In genomic region chr1:20729990-20730689, GRCh38 we compare ENCODE assay signal across 11 cellular contexts. TPM values are rescaled to one million over a fixed set of nuclear protein-coding genes. Genes with fewer than 3 reads are reported as not detected.
DNase-seq lines count a peak whose midpoint lies in the region; ATAC-seq and TF ChIP-seq lines count a peak whose summit lies in the region.
"Had no signal": no experiment of that assay in that cellular context is flagged by ENCODE, and none has a peak within 500 bp of the region (broad histone marks: within the 10 kb centered on the region; RNA-seq: fewer than 3 reads in every experiment).

No MANE protein-coding gene starts in this region.

- POLR2A ChIA-PET in CD8-positive, alpha-beta T cell (lab: Charles Lee), result no interaction called here

- H3F3A ChIP-seq in neural cell (ENCODE audit: insufficient read depth, low read length, poor library complexity, severe bottlenecking), result no peaks in the 10 kb centered on the region

- H3K27me3 ChIP-seq in CD8-positive, alpha-beta T cell (ENCODE audit: insufficient read depth, low read length), result no peaks in the 10 kb centered on the region
- H3K27me3 ChIP-seq in H7 (ENCODE audit: control insufficient read depth, insufficient read depth, low read length) (peaks cover 53% of the 10 kb centered on the region), neural cell (ENCODE audit: insufficient read depth, low read depth, low read length) (peaks cover 11% of the 10 kb centered on the region)
- H3K27me3 ChIP-seq: foreskin keratinocyte had no signal

- no peaks in the 10 kb centered on the region for H3K9me3 ChIP-seq in CD8-positive, alpha-beta T cell (ENCODE audit: low read length)
- no peaks in the 10 kb centered on the region for H3K9me3 ChIP-seq in neural cell (ENCODE audit: low read length)
- H3K9me3 ChIP-seq: tibial artery had no signal

- H3K27ac Mint-ChIP-seq in CD8-positive, alpha-beta T cell, result no peak overlapping the region

- DNase-seq in CD8-positive, alpha-beta T cell, result peak in 1 of 7 experiments; percentile 40
- peak; percentile 69 for DNase-seq in H7
- peak; percentile 49 for DNase-seq in ecto neural progenitor cell (ENCODE audit: low spot score)
- no peak for DNase-seq in DMS153 treated with DMSO at 0.1 percent for 48 hours (lab: John Stamatoyannopoulos, UW; ENCODE audit: unreplicated experiment)
- DNase-seq: foreskin keratinocyte, NCI-H1436 treated with DMSO at 0.1 percent for 48 hours, tibial artery had no signal

- no peak overlapping the region for H3K9ac ChIP-seq in neural cell (ENCODE audit: low read length)

- TF ChIP-seq CTCF in CD8-positive, alpha-beta T cell (IDR thresholded peaks at IDR 0.05), result no peak
- TF ChIP-seq CTCF in neural cell (IDR thresholded peaks at IDR 0.05; ENCODE audit: poor library complexity, severe bottlenecking), result no peak

- no peak overlapping the region for H3K4me3 ChIP-seq in CD8-positive, alpha-beta T cell (ENCODE audit: low read depth, low read length)
- H3K4me3 ChIP-seq in H7 (ENCODE audit: insufficient read depth, low read depth, low read length), result peak overlapping the region; percentile 17; the same call in 1 of the 2 replicates
- H3K4me3 ChIP-seq in neural cell (ENCODE audit: low read length), result peak overlapping the region; percentile 71
- H3K4me3 ChIP-seq: tibial artery had no signal

- CTCF ChIA-PET in CD8-positive, alpha-beta T cell (lab: Charles Lee), result interaction anchor here (0.7 to 3.0 kb wide), 2 partner anchors 22 to 33 kb away, joined by 3 to 11 read pairs; no protein-coding TSS in a partner anchor

- no peak overlapping the region for H3K4me2 ChIP-seq in neural cell (ENCODE audit: low read length)

- H3K27me3 Mint-ChIP-seq in CD8-positive, alpha-beta T cell (ENCODE audit: low read depth), result peaks cover 21% of the 10 kb centered on the region

- H3K79me2 ChIP-seq in neural cell (replicated peaks; ENCODE audit: insufficient read depth, low read length), result no peaks in the 10 kb centered on the region

- H2AFZ ChIP-seq in neural cell (ENCODE audit: low read depth, low read length), result no peak overlapping the region

- peaks cover 23% of the 10 kb centered on the region for H3K4me1 Mint-ChIP-seq in CD8-positive, alpha-beta T cell (ENCODE audit: low read depth)

- no peaks in the 10 kb centered on the region for H3K36me3 Mint-ChIP-seq in CD8-positive, alpha-beta T cell

- H3K36me3 ChIP-seq in CD8-positive, alpha-beta T cell (ENCODE audit: insufficient read depth, low read length), result no peaks in the 10 kb centered on the region
- no peaks in the 10 kb centered on the region for H3K36me3 ChIP-seq in H7 (replicated peaks; ENCODE audit: control insufficient read depth, insufficient read depth, low read length)
- H3K36me3 ChIP-seq in neural cell (ENCODE audit: insufficient read depth, low read length), result no peaks in the 10 kb centered on the region
- H3K36me3 ChIP-seq: tibial artery had no signal

- no peaks in the 10 kb centered on the region for H4K20me1 ChIP-seq in neural cell (ENCODE audit: insufficient read depth)

- peak overlapping the region; percentile 79 for H3K4me3 Mint-ChIP-seq in CD8-positive, alpha-beta T cell

- ATAC-seq in CD8-positive, alpha-beta T cell, result no peak
- no peak for ATAC-seq in GM18511 (IDR thresholded peaks at IDR 0.05; ENCODE audit: unreplicated experiment)
- no peak for ATAC-seq in GM21825 (IDR thresholded peaks at IDR 0.05; ENCODE audit: unreplicated experiment)
- ATAC-seq: foreskin keratinocyte, right cardiac atrium had no signal

- H3K9me3 Mint-ChIP-seq in CD8-positive, alpha-beta T cell, result no peaks in the 10 kb centered on the region

- intact Hi-C loops in CD8-positive, alpha-beta T cell (cut with DNase I, micrococcal nuclease), result no loop called here

- no peak overlapping the region for H3K27ac ChIP-seq in CD8-positive, alpha-beta T cell (ENCODE audit: low read depth, low read length)
- no peak overlapping the region for H3K27ac ChIP-seq in neural cell (ENCODE audit: low read length)
- H3K27ac ChIP-seq: tibial artery had no signal

- no peak for TF ChIP-seq RAD21 in neural cell (conservative IDR thresholded peaks at IDR 0.05)

- H3K9me2 ChIP-seq in neural cell (ENCODE audit: insufficient read depth, low read length), result no peaks in the 10 kb centered on the region

- TF ChIP-seq EP300 in neural cell (conservative IDR thresholded peaks at IDR 0.05; ENCODE audit: poor library complexity, severe bottlenecking), result no peak

- peaks cover 21% of the 10 kb centered on the region for H3K4me1 ChIP-seq in CD8-positive, alpha-beta T cell (ENCODE audit: insufficient read depth, low read length)

TF ChIP-seq in neural cell, 6 proteins besides CTCF, POLR2A, EP300 and RAD21:
- TF ChIP-seq TAF1 (IDR thresholded peaks at IDR 0.05; ENCODE audit: low read depth), result no peak

RNA-seq across cellular contexts. Expression of gene SH2D5, which starts 2.4 kb away (rescaled TPM):
- not detected for total RNA-seq in CD8-positive, alpha-beta T cell
- total RNA-seq in H7 (2014; rRNA removed; shearing (Covaris generic)), result 8.3 and 9.0 TPM in 2 replicates
- 14.1 and 27.9 TPM in 2 replicates for polyA plus RNA-seq in neural cell
- polyA minus RNA-seq in neural cell, result 7.1 and 8.5 TPM in 2 replicates

RNA-seq across cellular contexts. Expression of gene KIF17, which starts 12.3 kb away (rescaled TPM):
- total RNA-seq in CD8-positive, alpha-beta T cell, result not detected
- 3.5 and 10.1 TPM in 2 replicates for total RNA-seq in H7 (2014; rRNA removed; shearing (Covaris generic))
- polyA plus RNA-seq in neural cell, result 8.7 and 10.0 TPM in 2 replicates
- 14.9 and 15.5 TPM in 2 replicates for polyA minus RNA-seq in neural cell

RNA-seq across cellular contexts. Expression of gene HP1BP3, which starts 57.0 kb away (rescaled TPM):
- 100 to 1,000 TPM; 171 to 172 TPM for total RNA-seq in CD8-positive, alpha-beta T cell
- total RNA-seq in H7 (2014; rRNA removed; shearing (Covaris generic)), result 119 and 137 TPM in 2 replicates
- 389 and 425 TPM in 2 replicates for polyA plus RNA-seq in neural cell
- 550 and 602 TPM in 2 replicates for polyA minus RNA-seq in neural cell
